2 cellular contexts compared by ENCODE assay signal in genomic region chr2:161228511-161229240, GRCh38.
TF ChIP-seq lines count a peak whose summit lies in the region.

No MANE protein-coding gene starts in this region.

TF ChIP-seq in SK-N-SH treated with all-trans-retinoic acid at 6 μM for 48 hours, 23 proteins besides CTCF, POLR2A, EP300 and RAD21 (continued from another document):
- TF ChIP-seq POU6F1 (CRISPR knock-in tag; IDR thresholded peaks at IDR 0.05; ENCODE audit: borderline replicate concordance, low read depth) = no peak
- no peak for TF ChIP-seq TSHZ2 (CRISPR knock-in tag; IDR thresholded peaks at IDR 0.05)

TF ChIP-seq in SK-N-SH, 30 proteins besides CTCF, POLR2A, EP300 and RAD21 (continued from another document):
- no peak for TF ChIP-seq USF1 (IDR thresholded peaks at IDR 0.05; ENCODE audit: borderline replicate concordance, low read depth)
- TF ChIP-seq YY1 (IDR thresholded peaks at IDR 0.05; ENCODE audit: low read depth) = no peak
- no peak for TF ChIP-seq FOXM1 (IDR thresholded peaks at IDR 0.05; ENCODE audit: low read depth)
TF ChIP-seq in SK-N-SH: peak in this region for 0.
